In the genomic region with DNA sequence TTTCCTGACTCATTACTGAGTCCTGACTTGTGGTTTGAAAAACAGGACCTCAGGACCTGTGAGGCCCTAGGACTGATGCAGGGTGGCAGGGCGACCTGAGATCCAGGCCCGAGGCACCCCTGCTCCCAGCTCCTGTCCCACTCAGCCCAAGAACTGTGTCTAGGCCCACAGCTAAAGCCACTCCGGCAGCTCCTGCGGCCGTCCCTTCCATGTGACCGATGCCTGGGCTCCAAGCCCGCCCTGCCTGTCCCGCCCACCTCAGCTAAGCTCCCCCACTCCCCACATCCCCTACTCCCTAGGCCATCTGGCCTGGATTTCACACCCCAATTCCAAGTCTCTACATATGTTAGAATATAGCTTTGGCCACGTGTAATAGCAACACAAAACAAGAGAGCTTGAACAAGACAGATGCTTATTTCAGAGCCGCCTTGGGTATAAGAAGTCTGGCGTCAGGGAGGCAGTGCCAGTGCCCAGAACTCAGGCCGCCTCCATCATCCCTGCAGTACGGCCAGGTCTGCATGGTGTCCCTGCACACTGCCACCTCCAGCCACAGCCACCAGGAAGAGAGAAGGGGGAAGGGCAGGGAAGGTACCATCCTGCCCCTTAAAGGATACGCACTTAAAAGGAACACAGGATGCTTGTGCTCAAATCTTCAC, we compare ENCODE assay signal across 22 cellular contexts. TPM values are rescaled to one million over a fixed set of nuclear protein-coding genes. Genes with fewer than 3 reads are reported as not detected.
DNase-seq lines count a peak whose midpoint lies in the region; ATAC-seq and TF ChIP-seq lines count a peak whose summit lies in the region.
"Had no signal": no experiment of that assay in that cellular context is flagged by ENCODE, and none has a peak within 500 bp of the region (broad histone marks: within the 10 kb centered on the region; RNA-seq: fewer than 3 reads in every experiment).

No MANE protein-coding gene starts in this region.

- CTCF ChIA-PET in WTC11 (lab: Charles Lee): no interaction called here
- CTCF ChIA-PET in activated naive CD4-positive, alpha-beta T cell treated with anti-CD3 and anti-CD28 coated beads, Interleukin-2, amount 10 ng/mL, durations not matched to agents 7 days and 5 days (lab: Charles Lee): no interaction called here

- POLR2A ChIA-PET in WTC11 (lab: Charles Lee): no interaction called here

- TF ChIP-seq CTCF in WTC11 (IDR thresholded peaks at IDR 0.05) (no peak), glutamatergic neuron (IDR thresholded peaks at IDR 0.05; ENCODE audit: partially characterized antibody, unreplicated experiment) (no peak)

- H3K9me3 Mint-ChIP-seq in WTC11 (no peaks in the 10 kb centered on the region), glutamatergic neuron (ENCODE audit: unreplicated experiment) (no peaks in the 10 kb centered on the region)
- no peaks in the 10 kb centered on the region for H3K9me3 Mint-ChIP-seq in activated naive CD4-positive, alpha-beta T cell treated with anti-CD3 and anti-CD28 coated beads, Interleukin-2, amount 10 ng/mL, durations not matched to agents 7 days and 5 days
- H3K9me3 Mint-ChIP-seq: T-helper 1 cell treated with Interleukin-12 subunit alpha and Interleukin-12 subunit beta and Interleukin-4 antibody, amounts not matched to agents 30 μg/mL and 1 μg/mL, for 36 hours had no signal

- H3K4me1 Mint-ChIP-seq in WTC11 (peaks cover 20% of the 10 kb centered on the region), glutamatergic neuron (ENCODE audit: low read depth, unreplicated experiment) (peaks cover 16% of the 10 kb centered on the region)
- no peaks in the 10 kb centered on the region for H3K4me1 Mint-ChIP-seq in activated naive CD4-positive, alpha-beta T cell treated with anti-CD3 and anti-CD28 coated beads, Interleukin-2, amount 10 ng/mL, durations not matched to agents 7 days and 5 days
- H3K4me1 Mint-ChIP-seq: activated CD4-positive, alpha-beta T cell treated with anti-CD3 and anti-CD28 coated beads for 36 hours; memory B cell had no signal

- H3K36me3 Mint-ChIP-seq in WTC11 (no peaks in the 10 kb centered on the region), glutamatergic neuron (ENCODE audit: unreplicated experiment) (peaks cover 5% of the 10 kb centered on the region)
- no peaks in the 10 kb centered on the region for H3K36me3 Mint-ChIP-seq in activated naive CD4-positive, alpha-beta T cell treated with anti-CD3 and anti-CD28 coated beads, Interleukin-2, amount 10 ng/mL, durations not matched to agents 7 days and 5 days
- H3K36me3 Mint-ChIP-seq: memory B cell had no signal

- no peak overlapping the region for H3K4me3 Mint-ChIP-seq in WTC11
- no peak overlapping the region for H3K4me3 Mint-ChIP-seq in glutamatergic neuron (ENCODE audit: unreplicated experiment)
- no peak overlapping the region for H3K4me3 Mint-ChIP-seq in activated naive CD4-positive, alpha-beta T cell treated with anti-CD3 and anti-CD28 coated beads, Interleukin-2, amount 10 ng/mL, durations not matched to agents 7 days and 5 days
- H3K4me3 Mint-ChIP-seq: activated CD4-positive, alpha-beta T cell treated with anti-CD3 and anti-CD28 coated beads for 36 hours; memory B cell; T-helper 1 cell treated with Interleukin-12 subunit alpha and Interleukin-12 subunit beta and Interleukin-4 antibody, amounts not matched to agents 30 μg/mL and 1 μg/mL, for 36 hours had no signal

- no peaks in the 10 kb centered on the region for H3K36me3 ChIP-seq in H7 (replicated peaks; ENCODE audit: control insufficient read depth, insufficient read depth, low read length)
- H3K36me3 ChIP-seq: adrenal gland had no signal

- H3K4me3 ChIP-seq in H7 (ENCODE audit: insufficient read depth, low read depth, low read length): no peak overlapping the region
- H3K4me3 ChIP-seq: adrenal gland, SK-N-MC, skin epidermis had no signal

- no peak overlapping the region for H3K27ac Mint-ChIP-seq in WTC11
- peak overlapping the region; percentile 59 for H3K27ac Mint-ChIP-seq in glutamatergic neuron (ENCODE audit: unreplicated experiment)
- no peak overlapping the region for H3K27ac Mint-ChIP-seq in activated naive CD4-positive, alpha-beta T cell treated with anti-CD3 and anti-CD28 coated beads, Interleukin-2, amount 10 ng/mL, durations not matched to agents 7 days and 5 days
- H3K27ac Mint-ChIP-seq: activated CD4-positive, alpha-beta T cell treated with anti-CD3 and anti-CD28 coated beads for 36 hours; memory B cell; T-helper 1 cell treated with Interleukin-12 subunit alpha and Interleukin-12 subunit beta and Interleukin-4 antibody, amounts not matched to agents 30 μg/mL and 1 μg/mL, for 36 hours had no signal

- peak; percentile 73 for ATAC-seq in WTC11
- no peak for ATAC-seq in HG03460 (IDR thresholded peaks at IDR 0.05; ENCODE audit: unreplicated experiment)
- ATAC-seq in stimulated activated naive CD8-positive, alpha-beta T cell treated with anti-CD3 and anti-CD28 coated beads, Interleukin-15, Interleukin-2, amounts not matched to agents 100 U/mL and 50 U/mL, for 24 hours: no peak
- ATAC-seq: activated CD4-positive, alpha-beta T cell treated with anti-CD3 and anti-CD28 coated beads for 36 hours; HCT116 had no signal

- DNase-seq in H7 (peak; percentile 62), WTC11 (ENCODE audit: low spot score) (peak; percentile 28), glutamatergic neuron (no peak), retina (peak; percentile 32), NCI-H2081 treated with DMSO at 0.1 percent for 48 hours (lab: John Stamatoyannopoulos, UW) (no peak)
- no peak for DNase-seq in stimulated activated naive CD8-positive, alpha-beta T cell treated with anti-CD3 and anti-CD28 coated beads, Interleukin-15, Interleukin-2, amounts not matched to agents 100 U/mL and 50 U/mL, for 24 hours
- no peak for DNase-seq in activated naive CD4-positive, alpha-beta T cell treated with anti-CD3 and anti-CD28 coated beads, Interleukin-2, amount 10 ng/mL, durations not matched to agents 7 days and 5 days
- DNase-seq: activated CD4-positive, alpha-beta T cell treated with anti-CD3 and anti-CD28 coated beads for 36 hours; activated naive CD4-positive, alpha-beta T cell; activated T-cell treated with anti-CD3 and anti-CD28 coated beads, Interleukin-2, amount 50 U/mL, for 48 hours; adrenal gland; DND-41; MM.1S; NCI-H1436; NCI-H2171; NCI-H748 treated with DMSO at 0.1 percent for 48 hours had no signal

- H3K27me3 ChIP-seq in H7 (ENCODE audit: control insufficient read depth, insufficient read depth, low read length): no peaks in the 10 kb centered on the region
- H3K27me3 ChIP-seq: adrenal gland had no signal

- H3K27me3 Mint-ChIP-seq in WTC11 (ENCODE audit: low read depth) (no peaks in the 10 kb centered on the region; the same call in 1 of the 2 replicates), glutamatergic neuron (ENCODE audit: unreplicated experiment) (peaks cover 5% of the 10 kb centered on the region)
- H3K27me3 Mint-ChIP-seq in activated naive CD4-positive, alpha-beta T cell treated with anti-CD3 and anti-CD28 coated beads, Interleukin-2, amount 10 ng/mL, durations not matched to agents 7 days and 5 days: peaks cover 27% of the 10 kb centered on the region
- H3K27me3 Mint-ChIP-seq: activated CD4-positive, alpha-beta T cell treated with anti-CD3 and anti-CD28 coated beads for 36 hours; memory B cell had no signal

TF ChIP-seq in WTC11, 78 proteins besides CTCF, POLR2A, EP300 and RAD21:
- no peak for TF ChIP-seq ZBTB21 (CRISPR knock-in tag; IDR thresholded peaks at IDR 0.05; ENCODE audit: borderline replicate concordance)
- TF ChIP-seq, protein P1, sequence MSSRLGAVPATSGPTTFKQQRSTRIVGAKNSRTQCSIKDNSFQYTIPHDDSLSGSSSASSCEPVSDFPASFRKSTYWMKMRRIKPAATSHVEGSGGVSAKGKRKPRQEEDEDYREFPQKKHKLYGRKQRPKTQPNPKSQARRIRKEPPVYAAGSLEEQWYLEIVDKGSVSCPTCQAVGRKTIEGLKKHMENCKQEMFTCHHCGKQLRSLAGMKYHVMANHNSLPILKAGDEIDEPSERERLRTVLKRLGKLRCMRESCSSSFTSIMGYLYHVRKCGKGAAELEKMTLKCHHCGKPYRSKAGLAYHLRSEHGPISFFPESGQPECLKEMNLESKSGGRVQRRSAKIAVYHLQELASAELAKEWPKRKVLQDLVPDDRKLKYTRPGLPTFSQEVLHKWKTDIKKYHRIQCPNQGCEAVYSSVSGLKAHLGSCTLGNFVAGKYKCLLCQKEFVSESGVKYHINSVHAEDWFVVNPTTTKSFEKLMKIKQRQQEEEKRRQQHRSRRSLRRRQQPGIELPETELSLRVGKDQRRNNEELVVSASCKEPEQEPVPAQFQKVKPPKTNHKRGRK (CRISPR knock-in tag; IDR thresholded peaks at IDR 0.05; ENCODE audit: borderline replicate concordance): no peak
- TF ChIP-seq, protein P2, sequence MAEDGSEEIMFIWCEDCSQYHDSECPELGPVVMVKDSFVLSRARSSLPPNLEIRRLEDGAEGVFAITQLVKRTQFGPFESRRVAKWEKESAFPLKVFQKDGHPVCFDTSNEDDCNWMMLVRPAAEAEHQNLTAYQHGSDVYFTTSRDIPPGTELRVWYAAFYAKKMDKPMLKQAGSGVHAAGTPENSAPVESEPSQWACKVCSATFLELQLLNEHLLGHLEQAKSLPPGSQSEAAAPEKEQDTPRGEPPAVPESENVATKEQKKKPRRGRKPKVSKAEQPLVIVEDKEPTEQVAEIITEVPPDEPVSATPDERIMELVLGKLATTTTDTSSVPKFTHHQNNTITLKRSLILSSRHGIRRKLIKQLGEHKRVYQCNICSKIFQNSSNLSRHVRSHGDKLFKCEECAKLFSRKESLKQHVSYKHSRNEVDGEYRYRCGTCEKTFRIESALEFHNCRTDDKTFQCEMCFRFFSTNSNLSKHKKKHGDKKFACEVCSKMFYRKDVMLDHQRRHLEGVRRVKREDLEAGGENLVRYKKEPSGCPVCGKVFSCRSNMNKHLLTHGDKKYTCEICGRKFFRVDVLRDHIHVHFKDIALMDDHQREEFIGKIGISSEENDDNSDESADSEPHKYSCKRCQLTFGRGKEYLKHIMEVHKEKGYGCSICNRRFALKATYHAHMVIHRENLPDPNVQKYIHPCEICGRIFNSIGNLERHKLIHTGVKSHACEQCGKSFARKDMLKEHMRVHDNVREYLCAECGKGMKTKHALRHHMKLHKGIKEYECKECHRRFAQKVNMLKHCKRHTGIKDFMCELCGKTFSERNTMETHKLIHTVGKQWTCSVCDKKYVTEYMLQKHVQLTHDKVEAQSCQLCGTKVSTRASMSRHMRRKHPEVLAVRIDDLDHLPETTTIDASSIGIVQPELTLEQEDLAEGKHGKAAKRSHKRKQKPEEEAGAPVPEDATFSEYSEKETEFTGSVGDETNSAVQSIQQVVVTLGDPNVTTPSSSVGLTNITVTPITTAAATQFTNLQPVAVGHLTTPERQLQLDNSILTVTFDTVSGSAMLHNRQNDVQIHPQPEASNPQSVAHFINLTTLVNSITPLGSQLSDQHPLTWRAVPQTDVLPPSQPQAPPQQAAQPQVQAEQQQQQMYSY (CRISPR knock-in tag; IDR thresholded peaks at IDR 0.05): peak; percentile 84

RNA-seq across cellular contexts. Expression of a gene that starts 29.9 kb away (rescaled TPM):
- 432 and 539 TPM in 2 replicates for total RNA-seq in H7 (2014; rRNA removed; shearing (Covaris generic))
- total RNA-seq in WTC11 (2021) (278 to 289 TPM (median 281 TPM) in 3 replicates), glutamatergic neuron (ENCODE audit: unreplicated experiment) (420 TPM)

RNA-seq across cellular contexts. Expression of a gene that starts 54.0 kb away (rescaled TPM):
- total RNA-seq in H7 (2014; rRNA removed; shearing (Covaris generic)): 31.8 and 54.6 TPM in 2 replicates
- total RNA-seq in WTC11 (2021) (13.5 to 16.6 TPM (median 15.6 TPM) in 3 replicates), glutamatergic neuron (ENCODE audit: unreplicated experiment) (8.3 TPM)

Comparison
In these comparisons a context has a peak if more than half of its experiments do, and no peak if none do; other contexts are left out.
1. DNase-seq: peak in H7 (single experiment), WTC11 (single experiment) and retina (single experiment); none in glutamatergic neuron (single experiment), NCI-H2081 treated with DMSO at 0.1 percent for 48 hours (single experiment), stimulated activated naive CD8-positive, alpha-beta T cell treated with anti-CD3 and anti-CD28 coated beads, Interleukin-15, Interleukin-2, amounts not matched to agents 100 U/mL and 50 U/mL, for 24 hours (single experiment) and activated naive CD4-positive, alpha-beta T cell treated with anti-CD3 and anti-CD28 coated beads, Interleukin-2, amount 10 ng/mL, durations not matched to agents 7 days and 5 days (single experiment).